1 cellular context compared by ENCODE assay signal in the genomic region with DNA sequence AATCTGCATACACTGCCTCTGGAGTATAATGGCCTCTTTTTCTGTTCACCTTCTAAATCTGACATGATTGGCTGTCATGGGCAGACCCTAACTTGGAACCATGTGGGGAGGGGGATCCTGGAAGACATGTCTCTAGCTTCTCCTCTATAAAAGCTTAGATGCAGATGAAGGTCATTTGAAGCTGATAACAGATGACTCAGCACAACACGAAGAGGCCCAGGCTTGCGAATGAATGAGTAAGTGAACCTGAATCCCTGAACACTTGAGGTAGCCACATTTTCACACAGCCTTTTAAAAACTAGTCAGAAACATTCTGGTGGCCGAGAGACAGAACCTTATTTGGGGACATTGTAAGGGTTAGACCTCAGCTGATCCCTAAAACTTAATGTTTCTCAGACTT.
A peak's percentile ranks its signal among the peaks of the same experiment; 100 is the strongest.
TF ChIP-seq lines count a peak whose summit lies in the region.

No MANE protein-coding gene starts in this region.

TF ChIP-seq in HepG2, 621 proteins besides CTCF, POLR2A, EP300 and RAD21 (continued from another document):
- TF ChIP-seq, protein P1, sequence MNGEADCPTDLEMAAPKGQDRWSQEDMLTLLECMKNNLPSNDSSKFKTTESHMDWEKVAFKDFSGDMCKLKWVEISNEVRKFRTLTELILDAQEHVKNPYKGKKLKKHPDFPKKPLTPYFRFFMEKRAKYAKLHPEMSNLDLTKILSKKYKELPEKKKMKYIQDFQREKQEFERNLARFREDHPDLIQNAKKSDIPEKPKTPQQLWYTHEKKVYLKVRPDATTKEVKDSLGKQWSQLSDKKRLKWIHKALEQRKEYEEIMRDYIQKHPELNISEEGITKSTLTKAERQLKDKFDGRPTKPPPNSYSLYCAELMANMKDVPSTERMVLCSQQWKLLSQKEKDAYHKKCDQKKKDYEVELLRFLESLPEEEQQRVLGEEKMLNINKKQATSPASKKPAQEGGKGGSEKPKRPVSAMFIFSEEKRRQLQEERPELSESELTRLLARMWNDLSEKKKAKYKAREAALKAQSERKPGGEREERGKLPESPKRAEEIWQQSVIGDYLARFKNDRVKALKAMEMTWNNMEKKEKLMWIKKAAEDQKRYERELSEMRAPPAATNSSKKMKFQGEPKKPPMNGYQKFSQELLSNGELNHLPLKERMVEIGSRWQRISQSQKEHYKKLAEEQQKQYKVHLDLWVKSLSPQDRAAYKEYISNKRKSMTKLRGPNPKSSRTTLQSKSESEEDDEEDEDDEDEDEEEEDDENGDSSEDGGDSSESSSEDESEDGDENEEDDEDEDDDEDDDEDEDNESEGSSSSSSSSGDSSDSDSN (CRISPR knock-in tag; IDR thresholded peaks at IDR 0.05) = no peak
- TF ChIP-seq, protein P2, sequence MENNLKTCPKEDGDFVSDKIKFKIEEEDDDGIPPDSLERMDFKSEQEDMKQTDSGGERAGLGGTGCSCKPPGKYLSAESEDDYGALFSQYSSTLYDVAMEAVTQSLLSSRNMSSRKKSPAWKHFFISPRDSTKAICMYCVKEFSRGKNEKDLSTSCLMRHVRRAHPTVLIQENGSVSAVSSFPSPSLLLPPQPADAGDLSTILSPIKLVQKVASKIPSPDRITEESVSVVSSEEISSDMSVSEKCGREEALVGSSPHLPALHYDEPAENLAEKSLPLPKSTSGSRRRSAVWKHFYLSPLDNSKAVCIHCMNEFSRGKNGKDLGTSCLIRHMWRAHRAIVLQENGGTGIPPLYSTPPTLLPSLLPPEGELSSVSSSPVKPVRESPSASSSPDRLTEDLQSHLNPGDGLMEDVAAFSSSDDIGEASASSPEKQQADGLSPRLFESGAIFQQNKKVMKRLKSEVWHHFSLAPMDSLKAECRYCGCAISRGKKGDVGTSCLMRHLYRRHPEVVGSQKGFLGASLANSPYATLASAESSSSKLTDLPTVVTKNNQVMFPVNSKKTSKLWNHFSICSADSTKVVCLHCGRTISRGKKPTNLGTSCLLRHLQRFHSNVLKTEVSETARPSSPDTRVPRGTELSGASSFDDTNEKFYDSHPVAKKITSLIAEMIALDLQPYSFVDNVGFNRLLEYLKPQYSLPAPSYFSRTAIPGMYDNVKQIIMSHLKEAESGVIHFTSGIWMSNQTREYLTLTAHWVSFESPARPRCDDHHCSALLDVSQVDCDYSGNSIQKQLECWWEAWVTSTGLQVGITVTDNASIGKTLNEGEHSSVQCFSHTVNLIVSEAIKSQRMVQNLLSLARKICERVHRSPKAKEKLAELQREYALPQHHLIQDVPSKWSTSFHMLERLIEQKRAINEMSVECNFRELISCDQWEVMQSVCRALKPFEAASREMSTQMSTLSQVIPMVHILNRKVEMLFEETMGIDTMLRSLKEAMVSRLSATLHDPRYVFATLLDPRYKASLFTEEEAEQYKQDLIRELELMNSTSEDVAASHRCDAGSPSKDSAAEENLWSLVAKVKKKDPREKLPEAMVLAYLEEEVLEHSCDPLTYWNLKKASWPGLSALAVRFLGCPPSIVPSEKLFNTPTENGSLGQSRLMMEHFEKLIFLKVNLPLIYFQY (CRISPR knock-in tag; IDR thresholded peaks at IDR 0.05; ENCODE audit: borderline replicate concordance) = no peak
- TF ChIP-seq MAFK (conservative IDR thresholded peaks at IDR 0.05 in 1 of 2, IDR thresholded peaks at IDR 0.05 in 1 of 2; ENCODE audit: low read length in 2 of 2) (peak; percentile 79 to 88), ZNF713 (CRISPR knock-in tag; IDR thresholded peaks at IDR 0.05) (no peak), MAFF (IDR thresholded peaks at IDR 0.05; ENCODE audit: low read depth, low read length) (peak; percentile 83), GABPB1 (CRISPR knock-in tag; IDR thresholded peaks at IDR 0.05) (no peak), NFE2L2 (IDR thresholded peaks at IDR 0.05; ENCODE audit: low read length) (peak; percentile 33; the same call in 1 of the 2 replicates)
